In the genomic region with DNA sequence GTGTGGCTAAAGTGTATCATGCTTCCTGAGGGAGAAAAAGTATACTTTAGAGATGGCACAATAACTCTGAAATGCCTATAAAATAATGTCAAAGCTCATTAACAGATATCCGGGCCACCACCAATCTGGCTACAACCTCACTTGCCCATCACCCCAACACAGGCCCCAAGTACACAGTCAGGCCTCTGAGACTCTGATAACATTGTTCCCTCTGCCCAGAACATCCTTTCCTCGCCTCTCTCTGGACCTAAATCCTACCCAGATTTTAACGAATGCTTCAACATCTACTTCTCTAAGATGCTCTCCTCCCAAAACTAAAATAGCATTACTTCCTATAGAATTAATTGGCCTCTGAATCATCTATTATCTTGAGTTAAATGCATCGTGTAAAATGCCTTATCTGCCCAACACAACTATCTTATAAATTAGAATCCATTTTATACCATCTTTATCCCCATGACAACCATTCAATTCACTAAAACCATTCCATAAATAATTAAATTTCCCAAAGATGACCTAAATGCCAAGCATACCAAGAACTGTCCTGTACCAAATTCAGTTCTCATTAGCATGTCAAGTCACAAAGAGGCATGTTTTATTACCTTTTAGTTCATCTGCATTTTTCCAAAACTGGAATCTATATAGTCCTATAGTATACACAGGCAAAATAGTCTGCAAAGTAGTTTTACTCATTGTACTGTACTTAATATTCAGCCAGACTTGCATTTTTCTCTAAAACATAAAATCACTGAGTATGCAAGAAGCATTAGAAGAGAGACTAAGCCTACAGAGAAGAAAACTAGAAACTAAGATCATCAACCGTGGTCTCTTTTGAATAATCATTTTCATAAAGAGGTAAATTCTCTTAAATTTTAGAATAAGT, we compare ENCODE assay signal across 20 cellular contexts. TPM values are rescaled to one million over a fixed set of nuclear protein-coding genes. Genes with fewer than 3 reads are reported as not detected.
DNase-seq lines count a peak whose midpoint lies in the region; ATAC-seq and TF ChIP-seq lines count a peak whose summit lies in the region.
"Had no signal": no experiment of that assay in that cellular context is flagged by ENCODE, and none has a peak within 500 bp of the region (broad histone marks: within the 10 kb centered on the region; RNA-seq: fewer than 3 reads in every experiment).

No MANE protein-coding gene starts in this region.

- no peak overlapping the region for H3K4me3 ChIP-seq in SK-N-SH (ENCODE audit: low read depth in 2 of 2, low read length in 1 of 2)
- H3K4me3 ChIP-seq: GM23338, Peyer's patch had no signal

- peaks cover 52 to 53% of the 10 kb centered on the region in 2 donors for H3K4me1 Mint-ChIP-seq in natural killer cell
- H3K4me1 Mint-ChIP-seq in natural killer cell treated with Interleukin-12 subunit alpha and Interleukin-12 subunit beta and Interleukin-15 and Interleukin-18, amount 100 ng/mL, for 72 hours (ENCODE audit: low read depth in 2 of 2), result peaks cover 37 to 41% of the 10 kb centered on the region in 2 donors
- peaks cover 62 to 88% of the 10 kb centered on the region in 2 donors for H3K4me1 Mint-ChIP-seq in immature natural killer cell
- H3K4me1 Mint-ChIP-seq: GM23338 had no signal

- no peak overlapping the region for H2AFZ ChIP-seq in SK-N-SH (ENCODE audit: low read depth)
- H2AFZ ChIP-seq: GM23338 had no signal

- no peak for TF ChIP-seq EP300 in SK-N-SH (IDR thresholded peaks at IDR 0.05; ENCODE audit: borderline replicate concordance in 1 of 2, low read depth in 1 of 2, low read length in 1 of 2)

- no peak for DNase-seq in SK-N-SH
- no peak for DNase-seq in natural killer cell
- no peak for DNase-seq in natural killer cell treated with Interleukin-12 subunit alpha and Interleukin-12 subunit beta and Interleukin-15 and Interleukin-18, amount 100 ng/mL, for 72 hours (ENCODE audit: low spot score)
- no peak for DNase-seq in immature natural killer cell
- no peak for DNase-seq in SIG-M5 (lab: John Stamatoyannopoulos, UW)
- DNase-seq in cortex of kidney (lab: John Stamatoyannopoulos, UW), result no peak
- no peak for DNase-seq in T-helper 9 cell
- DNase-seq: CD4-positive, CD25-positive, alpha-beta regulatory T cell; GF-D8; HCEC 1CT; NCI-H1105; NCI-H2081 treated with DMSO at 0.1 percent for 48 hours; NCI-H446 treated with DMSO at 0.1 percent for 48 hours; NCI-H748 treated with DMSO at 0.1 percent for 48 hours; NK-92 treated with Interleukin-12 subunit alpha and Interleukin-12 subunit beta, amount 100 ng/mL, for 24 hours; Peyer's patch had no signal

- peaks cover under 1 to 36% of the 10 kb centered on the region in 2 experiments for H3K36me3 ChIP-seq in SK-N-SH (replicated peaks in 1 of 2; ENCODE audit: control insufficient read depth in 1 of 2, insufficient read depth in 2 of 2, low read length in 1 of 2)

- POLR2A ChIA-PET in SK-N-SH (lab: Yijun Ruan, JAX), result no interaction called here

- no peak overlapping the region for H3K4me2 ChIP-seq in SK-N-SH
- H3K4me2 ChIP-seq: GM23338 had no signal

- WGBS in SK-N-SH (ENCODE audit: low lambda C conversion rate), result 77% methylated on average over 5 of the region's 5 CpGs

- H3K27ac Mint-ChIP-seq in natural killer cell (peak overlapping the region; percentile 60 to 73), immature natural killer cell (peak overlapping the region in 5 of 6 donors; percentile 1 to 70 (median 61))
- peak overlapping the region in 1 of 2 donors; percentile 0 for H3K27ac Mint-ChIP-seq in natural killer cell treated with Interleukin-12 subunit alpha and Interleukin-12 subunit beta and Interleukin-15 and Interleukin-18, amount 100 ng/mL, for 72 hours
- H3K27ac Mint-ChIP-seq: B cell, GM23338 had no signal

- H3K4me3 Mint-ChIP-seq in natural killer cell, result no peak overlapping the region
- H3K4me3 Mint-ChIP-seq in natural killer cell treated with Interleukin-12 subunit alpha and Interleukin-12 subunit beta and Interleukin-15 and Interleukin-18, amount 100 ng/mL, for 72 hours, result no peak overlapping the region
- H3K4me3 Mint-ChIP-seq in immature natural killer cell, result peak overlapping the region in 3 of 5 donors; percentile 5 to 7 (median 6)
- H3K4me3 Mint-ChIP-seq: B cell; CD4-positive, CD25-positive, alpha-beta regulatory T cell; GM23338 had no signal

- H3K36me3 Mint-ChIP-seq in natural killer cell (no peaks in the 10 kb centered on the region), immature natural killer cell (peaks cover 0 to 11% (median 9%) of the 10 kb centered on the region in 3 donors)
- peaks cover 5% of the 10 kb centered on the region for H3K36me3 Mint-ChIP-seq in natural killer cell treated with Interleukin-12 subunit alpha and Interleukin-12 subunit beta and Interleukin-15 and Interleukin-18, amount 100 ng/mL, for 72 hours

- H3K27me3 ChIP-seq in SK-N-SH (ENCODE audit: insufficient read depth), result no peaks in the 10 kb centered on the region
- H3K27me3 ChIP-seq: Peyer's patch had no signal

- no peak overlapping the region for H3K9ac ChIP-seq in SK-N-SH

- CTCF ChIA-PET in SK-N-SH (lab: Yijun Ruan, JAX), result interaction anchor here (0.7 to 1.3 kb wide), 2 partner anchors 8 to 215 kb away, joined by 3 to 4 read pairs; no protein-coding TSS in a partner anchor

- peak overlapping the region in 1 of 2 experiments; percentile 17; a peak in 1 of 4 replicates for H3K27ac ChIP-seq in SK-N-SH (ENCODE audit: low read depth in 2 of 2, low read length in 1 of 2)
- H3K27ac ChIP-seq: 22Rv1, Peyer's patch had no signal

- peaks cover 0 to 2% of the 10 kb centered on the region in 2 experiments; a peak in 2 of 4 replicates for H3K4me1 ChIP-seq in SK-N-SH (ENCODE audit: control insufficient read depth in 1 of 2, insufficient read depth in 2 of 2, low read depth in 1 of 2, low read length in 1 of 2)
- H3K4me1 ChIP-seq: Peyer's patch had no signal

- peaks cover 79% of the 10 kb centered on the region for H3K79me2 ChIP-seq in SK-N-SH (ENCODE audit: insufficient read depth)

- TF ChIP-seq RAD21 in SK-N-SH (IDR thresholded peaks at IDR 0.05; ENCODE audit: low read length), result no peak

- no peaks in the 10 kb centered on the region for H4K20me1 ChIP-seq in SK-N-SH (ENCODE audit: insufficient read depth)

- intact Hi-C loops in natural killer cell (cut with micrococcal nuclease), result no loop called here

- H3K27me3 Mint-ChIP-seq in natural killer cell (ENCODE audit: low read depth in 2 of 2) (no peaks in the 10 kb centered on the region), immature natural killer cell (ENCODE audit: low read depth in 3 of 3) (peaks cover 0 to 2% (median 0%) of the 10 kb centered on the region in 3 donors)
- H3K27me3 Mint-ChIP-seq in natural killer cell treated with Interleukin-12 subunit alpha and Interleukin-12 subunit beta and Interleukin-15 and Interleukin-18, amount 100 ng/mL, for 72 hours, result no peaks in the 10 kb centered on the region
- H3K27me3 Mint-ChIP-seq: B cell; CD4-positive, CD25-positive, alpha-beta regulatory T cell had no signal

- TF ChIP-seq CTCF in SK-N-SH (IDR thresholded peaks at IDR 0.05) (no peak), natural killer cell (IDR thresholded peaks at IDR 0.05) (no peak)

- no peaks in the 10 kb centered on the region for H3K9me2 ChIP-seq in SK-N-SH

- no peaks in the 10 kb centered on the region for H3K9me3 ChIP-seq in SK-N-SH
- H3K9me3 ChIP-seq: Peyer's patch had no signal

- H3F3A ChIP-seq in SK-N-SH (replicated peaks; ENCODE audit: insufficient read depth), result peaks cover 14% of the 10 kb centered on the region

- H3K9me3 Mint-ChIP-seq in natural killer cell (no peaks in the 10 kb centered on the region), immature natural killer cell (no peaks in the 10 kb centered on the region)
- H3K9me3 Mint-ChIP-seq in natural killer cell treated with Interleukin-12 subunit alpha and Interleukin-12 subunit beta and Interleukin-15 and Interleukin-18, amount 100 ng/mL, for 72 hours, result no peaks in the 10 kb centered on the region
- H3K9me3 Mint-ChIP-seq: CD4-positive, CD25-positive, alpha-beta regulatory T cell; GM23338 had no signal

- ATAC-seq in SK-N-SH treated with all-trans-retinoic acid at 6 μM for 48 hours (peak; percentile 75), natural killer cell (no peak)
- ATAC-seq in natural killer cell treated with Interleukin-12 subunit alpha and Interleukin-12 subunit beta and Interleukin-15 and Interleukin-18, amount 100 ng/mL, for 72 hours, result no peak
- ATAC-seq: GM23338 had no signal

TF ChIP-seq in SK-N-SH treated with all-trans-retinoic acid at 6 μM for 48 hours, 23 proteins besides CTCF, POLR2A, EP300 and RAD21 (continues in another document):
- TF ChIP-seq ISL1 (CRISPR knock-in tag; IDR thresholded peaks at IDR 0.05) (peak; percentile 96), ARNTL (CRISPR knock-in tag; IDR thresholded peaks at IDR 0.05; ENCODE audit: borderline replicate concordance, low read depth) (no peak), GLIS3 (CRISPR knock-in tag; IDR thresholded peaks at IDR 0.05) (peak; percentile 68; the same call in 1 of the 2 replicates)

TF ChIP-seq in SK-N-SH, 30 proteins besides CTCF, POLR2A, EP300 and RAD21:
- TF ChIP-seq GATA2 (CRISPR knock-in tag; IDR thresholded peaks at IDR 0.05), result no peak
- no peak for TF ChIP-seq NRF1 (IDR thresholded peaks at IDR 0.05; ENCODE audit: low read depth, low read length)

RNA-seq across cellular contexts. Expression of a gene that starts 15.6 kb away (rescaled TPM):
- polyA plus RNA-seq in SK-N-SH (2012; rRNA removed) (4.3 and 5.8 TPM in 2 replicates), immature natural killer cell (100 to 1,000 TPM in 1 of 3 donors, 10 to 100 TPM in 2; 41.4 to 121 (median 44.2) TPM)
- polyA plus RNA-seq in SK-N-SH (2012; cell fraction: cytosol; rRNA removed), result 4.9 and 5.2 TPM in 2 replicates
- polyA plus RNA-seq in SK-N-SH (2012; cell fraction: nucleus; rRNA removed), result 5.8 and 9.7 TPM in 2 replicates
- total RNA-seq in natural killer cell, result 100 to 1,000 TPM; 274 to 355 (median 292) TPM
- 100 to 1,000 TPM; 106 to 110 TPM for total RNA-seq in natural killer cell treated with Interleukin-12 subunit alpha and Interleukin-12 subunit beta and Interleukin-15 and Interleukin-18, amount 100 ng/mL, for 72 hours

Comparison
In these comparisons a context has a peak if more than half of its experiments do, and no peak if none do; other contexts are left out.
1. H3K4me3 Mint-ChIP-seq: peak in immature natural killer cell (3 of 5); none in natural killer cell (single experiment) and natural killer cell treated with Interleukin-12 subunit alpha and Interleukin-12 subunit beta and Interleukin-15 and Interleukin-18, amount 100 ng/mL, for 72 hours (single experiment).